1 cellular context compared by ENCODE assay signal in the genomic region with DNA sequence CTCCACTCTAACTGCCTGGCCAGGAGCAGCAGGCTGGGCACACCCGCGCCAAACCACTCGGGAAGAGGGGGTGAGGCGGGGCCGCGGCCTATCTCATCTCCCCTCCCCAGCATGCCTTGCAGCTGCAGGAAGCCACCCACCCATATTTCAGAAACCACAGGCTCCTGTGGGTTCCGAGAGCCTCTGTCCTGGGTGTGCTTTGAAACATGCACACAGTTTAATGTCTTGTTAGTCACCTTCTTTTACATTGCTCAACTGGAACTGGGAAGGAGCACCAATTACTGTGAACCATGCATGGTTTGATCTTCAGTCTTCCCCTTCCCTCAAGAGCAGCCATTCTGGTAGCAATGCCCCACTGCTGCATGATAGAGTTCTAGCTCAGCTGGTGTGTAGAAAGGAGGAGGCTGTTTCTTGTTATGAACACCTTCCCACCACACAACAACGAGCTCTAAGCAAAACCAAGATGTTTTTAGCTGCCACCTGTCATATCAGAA.
TF ChIP-seq lines count a peak whose summit lies in the region.

No MANE protein-coding gene starts in this region.

TF ChIP-seq in GM23338, 12 proteins besides CTCF, POLR2A, EP300 and RAD21 (continued from another document):
- TF ChIP-seq STAT1 (IDR thresholded peaks at IDR 0.05; ENCODE audit: unreplicated experiment) = no peak
- no peak for TF ChIP-seq POLR2AphosphoS5 (IDR thresholded peaks at IDR 0.05; ENCODE audit: low read depth)
- no peak for TF ChIP-seq JUNB (IDR thresholded peaks at IDR 0.05; ENCODE audit: unreplicated experiment)
- TF ChIP-seq ZNF114 (CRISPR knock-in tag; IDR thresholded peaks at IDR 0.05) = no peak
- no peak for TF ChIP-seq EZH2 (IDR thresholded peaks at IDR 0.05; ENCODE audit: low read depth, unreplicated experiment)
- TF ChIP-seq NANOG (IDR thresholded peaks at IDR 0.05; ENCODE audit: borderline replicate concordance) = no peak
- no peak for TF ChIP-seq ZNF331 (CRISPR knock-in tag; IDR thresholded peaks at IDR 0.05; ENCODE audit: low read depth)
- no peak for TF ChIP-seq EZH2phosphoT487 (IDR thresholded peaks at IDR 0.05; ENCODE audit: unreplicated experiment)
- TF ChIP-seq, protein P1, sequence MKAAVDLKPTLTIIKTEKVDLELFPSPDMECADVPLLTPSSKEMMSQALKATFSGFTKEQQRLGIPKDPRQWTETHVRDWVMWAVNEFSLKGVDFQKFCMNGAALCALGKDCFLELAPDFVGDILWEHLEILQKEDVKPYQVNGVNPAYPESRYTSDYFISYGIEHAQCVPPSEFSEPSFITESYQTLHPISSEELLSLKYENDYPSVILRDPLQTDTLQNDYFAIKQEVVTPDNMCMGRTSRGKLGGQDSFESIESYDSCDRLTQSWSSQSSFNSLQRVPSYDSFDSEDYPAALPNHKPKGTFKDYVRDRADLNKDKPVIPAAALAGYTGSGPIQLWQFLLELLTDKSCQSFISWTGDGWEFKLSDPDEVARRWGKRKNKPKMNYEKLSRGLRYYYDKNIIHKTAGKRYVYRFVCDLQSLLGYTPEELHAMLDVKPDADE (IDR thresholded peaks at IDR 0.05) = no peak
- TF ChIP-seq, protein P2, sequence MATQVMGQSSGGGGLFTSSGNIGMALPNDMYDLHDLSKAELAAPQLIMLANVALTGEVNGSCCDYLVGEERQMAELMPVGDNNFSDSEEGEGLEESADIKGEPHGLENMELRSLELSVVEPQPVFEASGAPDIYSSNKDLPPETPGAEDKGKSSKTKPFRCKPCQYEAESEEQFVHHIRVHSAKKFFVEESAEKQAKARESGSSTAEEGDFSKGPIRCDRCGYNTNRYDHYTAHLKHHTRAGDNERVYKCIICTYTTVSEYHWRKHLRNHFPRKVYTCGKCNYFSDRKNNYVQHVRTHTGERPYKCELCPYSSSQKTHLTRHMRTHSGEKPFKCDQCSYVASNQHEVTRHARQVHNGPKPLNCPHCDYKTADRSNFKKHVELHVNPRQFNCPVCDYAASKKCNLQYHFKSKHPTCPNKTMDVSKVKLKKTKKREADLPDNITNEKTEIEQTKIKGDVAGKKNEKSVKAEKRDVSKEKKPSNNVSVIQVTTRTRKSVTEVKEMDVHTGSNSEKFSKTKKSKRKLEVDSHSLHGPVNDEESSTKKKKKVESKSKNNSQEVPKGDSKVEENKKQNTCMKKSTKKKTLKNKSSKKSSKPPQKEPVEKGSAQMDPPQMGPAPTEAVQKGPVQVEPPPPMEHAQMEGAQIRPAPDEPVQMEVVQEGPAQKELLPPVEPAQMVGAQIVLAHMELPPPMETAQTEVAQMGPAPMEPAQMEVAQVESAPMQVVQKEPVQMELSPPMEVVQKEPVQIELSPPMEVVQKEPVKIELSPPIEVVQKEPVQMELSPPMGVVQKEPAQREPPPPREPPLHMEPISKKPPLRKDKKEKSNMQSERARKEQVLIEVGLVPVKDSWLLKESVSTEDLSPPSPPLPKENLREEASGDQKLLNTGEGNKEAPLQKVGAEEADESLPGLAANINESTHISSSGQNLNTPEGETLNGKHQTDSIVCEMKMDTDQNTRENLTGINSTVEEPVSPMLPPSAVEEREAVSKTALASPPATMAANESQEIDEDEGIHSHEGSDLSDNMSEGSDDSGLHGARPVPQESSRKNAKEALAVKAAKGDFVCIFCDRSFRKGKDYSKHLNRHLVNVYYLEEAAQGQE (IDR thresholded peaks at IDR 0.05; ENCODE audit: unreplicated experiment) = no peak
